9 cellular contexts compared by ENCODE assay signal in the genomic region with DNA sequence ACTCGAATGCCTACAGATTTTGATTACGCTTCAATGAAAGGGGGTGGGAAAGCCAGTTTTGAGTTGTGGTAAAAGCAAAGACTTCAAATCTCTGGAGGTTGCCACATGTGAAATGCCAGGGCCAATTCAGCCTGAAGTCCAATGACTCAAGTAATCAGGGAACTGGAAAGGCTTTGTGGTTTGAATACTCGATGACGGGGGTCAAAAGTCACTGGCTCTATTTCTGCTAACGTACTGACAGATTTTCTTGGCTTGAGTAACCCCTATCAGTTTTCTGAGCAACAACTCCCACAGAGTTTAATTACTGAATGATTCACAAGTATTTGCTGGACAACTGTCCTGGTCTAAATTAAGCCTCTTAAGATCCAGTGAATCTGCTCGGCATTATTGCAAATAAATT.
A peak's percentile ranks its signal among the peaks of the same experiment; 100 is the strongest.
DNase-seq lines count a peak whose midpoint lies in the region; ATAC-seq and TF ChIP-seq lines count a peak whose summit lies in the region.
"Had no signal": no experiment of that assay in that cellular context is flagged by ENCODE, and none has a peak within 500 bp of the region (broad histone marks: within the 10 kb centered on the region; RNA-seq: fewer than 3 reads in every experiment).

No MANE protein-coding gene starts in this region.

- H3K4me1 ChIP-seq in left ventricle myocardium inferior = peaks cover 28% of the 10 kb centered on the region

- H3K36me3 Mint-ChIP-seq in HFFc6 (ENCODE audit: low read depth) = no peaks in the 10 kb centered on the region; the same call in 1 of the 2 replicates
- H3K36me3 Mint-ChIP-seq: naive B cell had no signal

- no peaks in the 10 kb centered on the region for H3K27me3 ChIP-seq in left ventricle myocardium inferior (ENCODE audit: low read depth)

- no peak overlapping the region for H3K27ac Mint-ChIP-seq in HFFc6
- H3K27ac Mint-ChIP-seq: IgD-negative memory B cell, naive B cell had no signal

- POLR2A ChIA-PET in GM10248 (lab: Yijun Ruan, JAX) = no interaction called here

- no peak for ATAC-seq in HG02759 (IDR thresholded peaks at IDR 0.05; ENCODE audit: unreplicated experiment)
- ATAC-seq in GM21526 (IDR thresholded peaks at IDR 0.05; ENCODE audit: low FRiP score, unreplicated experiment) = no peak

- peak; percentile 36 for DNase-seq in HFFc6
- DNase-seq in T1000 (lab: John Stamatoyannopoulos, UW) = peak; percentile 72
- no peak for DNase-seq in left ventricle myocardium inferior
- peak; percentile 56 for DNase-seq in smooth muscle cell of the brain vasculature (ENCODE audit: low read depth, low spot score)
- no peak for DNase-seq in GM10248 (ENCODE audit: extremely low spot score)
- DNase-seq: naive B cell had no signal

- CTCF ChIA-PET in GM10248 (lab: Yijun Ruan, JAX) = no interaction called here

- H3K4me3 Mint-ChIP-seq in HFFc6 = no peak overlapping the region
- H3K4me3 Mint-ChIP-seq: IgD-negative memory B cell, naive B cell had no signal

- no peaks in the 10 kb centered on the region for H3K9me3 ChIP-seq in left ventricle myocardium inferior (replicated peaks)

- H3K27me3 Mint-ChIP-seq in HFFc6 (ENCODE audit: insufficient read depth) = no peaks in the 10 kb centered on the region; the same call in 1 of the 2 replicates

- intact Hi-C loops in left ventricle myocardium inferior (cut with micrococcal nuclease) = no loop called here

- peaks cover 16% of the 10 kb centered on the region for H3K36me3 ChIP-seq in left ventricle myocardium inferior

- TF ChIP-seq CTCF in HFFc6 (IDR thresholded peaks at IDR 0.05) (no peak), left ventricle myocardium inferior (IDR thresholded peaks at IDR 0.05; ENCODE audit: borderline replicate concordance) (no peak), GM10248 (IDR thresholded peaks at IDR 0.05; ENCODE audit: control extremely low read depth, extremely low read depth, low read depth, missing control alignments) (no peak)

- H3K4me3 ChIP-seq in left ventricle myocardium inferior = no peak overlapping the region

- peaks cover 64% of the 10 kb centered on the region for H3K9me3 Mint-ChIP-seq in HFFc6
- H3K9me3 Mint-ChIP-seq: naive B cell had no signal

- H3K4me1 Mint-ChIP-seq in HFFc6 (ENCODE audit: low read depth) = no peaks in the 10 kb centered on the region
- H3K4me1 Mint-ChIP-seq: IgD-negative memory B cell, naive B cell had no signal

- H3K27ac ChIP-seq in left ventricle myocardium inferior (replicated peaks) = peak overlapping the region; percentile 13

Comparison
In these comparisons a context has a peak if more than half of its experiments do, and no peak if none do; other contexts are left out.
1. DNase-seq: peak in HFFc6 (single experiment), T1000 (single experiment) and smooth muscle cell of the brain vasculature (single experiment); none in left ventricle myocardium inferior (single experiment) and GM10248 (single experiment).